In the genomic region with DNA sequence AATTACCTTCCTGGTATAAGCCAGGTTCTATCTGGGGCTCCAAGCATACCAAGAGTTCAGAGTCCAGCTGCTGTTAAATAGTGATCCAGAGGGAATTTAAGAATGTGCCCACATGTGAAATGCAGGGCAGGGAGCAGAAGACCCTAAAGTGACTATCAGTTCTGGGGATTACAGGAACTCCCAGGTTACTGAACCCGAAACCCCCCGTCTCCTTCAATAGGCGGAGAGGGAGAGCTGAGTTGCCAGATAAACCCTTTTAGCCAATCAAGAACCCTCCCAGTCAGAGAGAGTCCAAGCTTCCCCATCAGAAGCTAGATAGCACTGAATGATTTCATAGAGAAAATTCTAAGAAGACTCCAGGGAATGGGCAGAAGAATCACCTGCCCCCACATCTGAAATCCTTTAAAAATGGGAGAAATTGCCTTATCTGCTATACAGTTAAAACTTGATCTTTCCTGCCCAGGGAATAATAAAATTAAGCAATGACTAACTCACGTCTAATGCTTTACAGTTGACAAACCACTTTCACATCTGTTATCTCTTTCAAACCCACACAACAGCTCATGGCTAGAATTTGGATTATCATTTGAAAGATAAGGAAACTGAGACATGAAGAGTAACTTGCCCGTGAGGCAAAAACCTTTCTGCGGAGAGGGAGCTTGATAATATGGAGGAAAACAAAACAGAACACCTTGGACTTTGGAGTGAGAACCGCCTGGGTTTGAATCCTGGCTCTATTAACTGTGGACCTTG, we compare ENCODE assay signal across 1 cellular context.
TF ChIP-seq lines count a peak whose summit lies in the region.

No MANE protein-coding gene starts in this region.

TF ChIP-seq in SK-N-SH, 30 proteins besides CTCF, POLR2A, EP300 and RAD21 (continued from another document):
- no peak for TF ChIP-seq EZH2phosphoT487 (IDR thresholded peaks at IDR 0.05; ENCODE audit: borderline replicate concordance, low read depth)
- no peak for TF ChIP-seq SMC3 (IDR thresholded peaks at IDR 0.05; ENCODE audit: low read depth, low read length)
- no peak for TF ChIP-seq PBX3 (IDR thresholded peaks at IDR 0.05)
- TF ChIP-seq USF2 (IDR thresholded peaks at IDR 0.05; ENCODE audit: borderline replicate concordance, low read depth, low read length) = no peak
- peak; percentile 53 for TF ChIP-seq TCF12 (IDR thresholded peaks at IDR 0.05)
- no peak for TF ChIP-seq FOSL2 (IDR thresholded peaks at IDR 0.05; ENCODE audit: borderline replicate concordance, low read depth)
- no peak for TF ChIP-seq FOXM1 (IDR thresholded peaks at IDR 0.05; ENCODE audit: low read depth)
- no peak for TF ChIP-seq SIN3A (IDR thresholded peaks at IDR 0.05; ENCODE audit: borderline replicate concordance, low read depth, low read length)
- TF ChIP-seq RCOR1 (IDR thresholded peaks at IDR 0.05; ENCODE audit: low read length) = no peak
- TF ChIP-seq JUND (IDR thresholded peaks at IDR 0.05) = no peak
- peak; percentile 61 for TF ChIP-seq GATA2 (CRISPR knock-in tag; IDR thresholded peaks at IDR 0.05)
- no peak for TF ChIP-seq TEAD4 (IDR thresholded peaks at IDR 0.05; ENCODE audit: borderline replicate concordance, insufficient read depth)
- no peak for TF ChIP-seq GABPA (IDR thresholded peaks at IDR 0.05; ENCODE audit: low read depth)
- peak; percentile 27; the same call in 1 of the 2 replicates for TF ChIP-seq POLR2AphosphoS5 (IDR thresholded peaks at IDR 0.05; ENCODE audit: low read depth, low read length)
- no peak for TF ChIP-seq ELF1 (IDR thresholded peaks at IDR 0.05)
- no peak for TF ChIP-seq TAF1 (IDR thresholded peaks at IDR 0.05; ENCODE audit: borderline replicate concordance, low read depth, low read length)
- TF ChIP-seq RXRA (IDR thresholded peaks at IDR 0.05; ENCODE audit: borderline replicate concordance, low read depth) = no peak
- TF ChIP-seq, protein P1, sequence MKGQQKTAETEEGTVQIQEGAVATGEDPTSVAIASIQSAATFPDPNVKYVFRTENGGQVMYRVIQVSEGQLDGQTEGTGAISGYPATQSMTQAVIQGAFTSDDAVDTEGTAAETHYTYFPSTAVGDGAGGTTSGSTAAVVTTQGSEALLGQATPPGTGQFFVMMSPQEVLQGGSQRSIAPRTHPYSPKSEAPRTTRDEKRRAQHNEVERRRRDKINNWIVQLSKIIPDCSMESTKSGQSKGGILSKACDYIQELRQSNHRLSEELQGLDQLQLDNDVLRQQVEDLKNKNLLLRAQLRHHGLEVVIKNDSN (IDR thresholded peaks at IDR 0.05; ENCODE audit: borderline replicate concordance, low read depth) = no peak
- no peak for TF ChIP-seq IRF3 (IDR thresholded peaks at IDR 0.05; ENCODE audit: low read depth, low read length)
- no peak for TF ChIP-seq NFIC (IDR thresholded peaks at IDR 0.05; ENCODE audit: borderline replicate concordance)
- no peak for TF ChIP-seq CHD2 (IDR thresholded peaks at IDR 0.05; ENCODE audit: low read length, partially characterized antibody)
- no peak for TF ChIP-seq NRF1 (IDR thresholded peaks at IDR 0.05; ENCODE audit: low read depth, low read length)
- TF ChIP-seq, protein P2, sequence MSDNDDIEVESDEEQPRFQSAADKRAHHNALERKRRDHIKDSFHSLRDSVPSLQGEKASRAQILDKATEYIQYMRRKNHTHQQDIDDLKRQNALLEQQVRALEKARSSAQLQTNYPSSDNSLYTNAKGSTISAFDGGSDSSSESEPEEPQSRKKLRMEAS (IDR thresholded peaks at IDR 0.05; ENCODE audit: low read depth) = no peak
